ENCODE assay signal across 12 cellular contexts in genomic region chr5:176540476-176540899, GRCh38. TPM values are rescaled to one million over a fixed set of nuclear protein-coding genes. Genes with fewer than 3 reads are reported as not detected.
DNase-seq lines count a peak whose midpoint lies in the region; ATAC-seq and TF ChIP-seq lines count a peak whose summit lies in the region.
"Had no signal": no experiment of that assay in that cellular context is flagged by ENCODE, and none has a peak within 500 bp of the region (broad histone marks: within the 10 kb centered on the region; RNA-seq: fewer than 3 reads in every experiment).

No MANE protein-coding gene starts in this region.

- peaks cover 70% of the 10 kb centered on the region for H3K4me1 ChIP-seq in BLaER1
- peaks cover 30% of the 10 kb centered on the region for H3K4me1 ChIP-seq in GM23338 (ENCODE audit: insufficient read depth)
- peaks cover 56% of the 10 kb centered on the region for H3K4me1 ChIP-seq in lower lobe of right lung

- intact Hi-C loops in lower lobe of right lung (cut with DNase I): no loop called here

- POLR2A ChIA-PET in activated CD4-positive, alpha-beta memory T cell treated with anti-CD3 and anti-CD28 coated beads, Interleukin-2, amount 10 ng/mL, durations not matched to agents 7 days and 5 days (lab: Charles Lee): interaction anchor here (1.0 to 5.0 kb wide), 5 partner anchors 8 to 179 kb away, joined by 3 to 145 read pairs (median 8); partner anchors contain the start of genes FAF2 and KIAA1191

- H3K4me3 Mint-ChIP-seq in GM23338: peak overlapping the region; percentile 42; the same call in 1 of the 3 replicates
- peak overlapping the region; percentile 95 for H3K4me3 Mint-ChIP-seq in activated CD4-positive, alpha-beta memory T cell treated with anti-CD3 and anti-CD28 coated beads, Interleukin-2, amount 10 ng/mL, durations not matched to agents 7 days and 5 days

- peaks cover 18% of the 10 kb centered on the region for H3K79me2 ChIP-seq in GM23338 (replicated peaks; ENCODE audit: insufficient read depth)

- no peak overlapping the region for H3K9ac ChIP-seq in BLaER1
- H3K9ac ChIP-seq: GM23248 had no signal

- peaks cover 49% of the 10 kb centered on the region for H3K4me1 Mint-ChIP-seq in GM23338
- peaks cover 60% of the 10 kb centered on the region for H3K4me1 Mint-ChIP-seq in activated CD4-positive, alpha-beta memory T cell treated with anti-CD3 and anti-CD28 coated beads, Interleukin-2, amount 10 ng/mL, durations not matched to agents 7 days and 5 days

- no peaks in the 10 kb centered on the region for H3K9me2 ChIP-seq in GM23338 (ENCODE audit: insufficient read depth)

- H3K4me2 ChIP-seq in BLaER1 (peak overlapping the region; percentile 100), GM23338 (peak overlapping the region; percentile 88; the same call in 1 of the 2 replicates)

- peaks cover 7% of the 10 kb centered on the region for H3K36me3 Mint-ChIP-seq in GM23338 (ENCODE audit: low read depth)
- peaks cover 15% of the 10 kb centered on the region for H3K36me3 Mint-ChIP-seq in activated CD4-positive, alpha-beta memory T cell treated with anti-CD3 and anti-CD28 coated beads, Interleukin-2, amount 10 ng/mL, durations not matched to agents 7 days and 5 days (ENCODE audit: low read depth)

- H3K27ac ChIP-seq in BLaER1 (peak overlapping the region; percentile 91), GM23338 (ENCODE audit: low read depth) (0 out of 2 replicates have a peak overlapping the region, but pooled peaks have one; percentile 92), lower lobe of right lung (peak overlapping the region; percentile 79)
- H3K27ac ChIP-seq: GM23248 had no signal

- H3K27ac Mint-ChIP-seq in GM23338: peak overlapping the region; percentile 6
- peak overlapping the region; percentile 99 for H3K27ac Mint-ChIP-seq in activated CD4-positive, alpha-beta memory T cell treated with anti-CD3 and anti-CD28 coated beads, Interleukin-2, amount 10 ng/mL, durations not matched to agents 7 days and 5 days

- CTCF ChIA-PET in activated CD4-positive, alpha-beta memory T cell treated with anti-CD3 and anti-CD28 coated beads, Interleukin-2, amount 10 ng/mL, durations not matched to agents 7 days and 5 days (lab: Charles Lee): no interaction called here

- TF ChIP-seq CTCF in GM23338 (conservative IDR thresholded peaks at IDR 0.05; ENCODE audit: low read depth in 2 of 2) (no peak), lower lobe of right lung (IDR thresholded peaks at IDR 0.05) (no peak)

- H3K4me3 ChIP-seq in BLaER1: no peak overlapping the region
- H3K4me3 ChIP-seq in GM23338: no peak overlapping the region
- H3K4me3 ChIP-seq in lower lobe of right lung: no peak overlapping the region
- H3K4me3 ChIP-seq: coronary artery, GM23248 had no signal

- H3F3A ChIP-seq in GM23338 (replicated peaks; ENCODE audit: low read depth): peaks cover 18% of the 10 kb centered on the region

- no peaks in the 10 kb centered on the region for H4K20me1 ChIP-seq in BLaER1
- H4K20me1 ChIP-seq in GM23338 (replicated peaks; ENCODE audit: insufficient read depth): no peaks in the 10 kb centered on the region

- H3K36me3 ChIP-seq in BLaER1 (no peaks in the 10 kb centered on the region), GM23338 (ENCODE audit: insufficient read depth) (no peaks in the 10 kb centered on the region), lower lobe of right lung (no peaks in the 10 kb centered on the region)

- ATAC-seq in GM23338 (no peak), lower lobe of right lung (no peak), GM19455 (IDR thresholded peaks at IDR 0.05; ENCODE audit: unreplicated experiment) (no peak), HG02870 (IDR thresholded peaks at IDR 0.05; ENCODE audit: unreplicated experiment) (no peak)

- H3K9me3 ChIP-seq in BLaER1: no peaks in the 10 kb centered on the region
- no peaks in the 10 kb centered on the region for H3K9me3 ChIP-seq in lower lobe of right lung

- peaks cover 2% of the 10 kb centered on the region; the same call in 1 of the 3 replicates for H3K9me3 Mint-ChIP-seq in GM23338
- H3K9me3 Mint-ChIP-seq in activated CD4-positive, alpha-beta memory T cell treated with anti-CD3 and anti-CD28 coated beads, Interleukin-2, amount 10 ng/mL, durations not matched to agents 7 days and 5 days: no peaks in the 10 kb centered on the region

- H2AFZ ChIP-seq in GM23338: no peak overlapping the region
- H2AFZ ChIP-seq: GM23248 had no signal

- peaks cover 32% of the 10 kb centered on the region for H3K27me3 Mint-ChIP-seq in GM23338 (ENCODE audit: insufficient read depth, low read depth, poor library complexity)
- H3K27me3 Mint-ChIP-seq in activated CD4-positive, alpha-beta memory T cell treated with anti-CD3 and anti-CD28 coated beads, Interleukin-2, amount 10 ng/mL, durations not matched to agents 7 days and 5 days: no peaks in the 10 kb centered on the region

- H3K27me3 ChIP-seq in BLaER1: no peaks in the 10 kb centered on the region
- no peaks in the 10 kb centered on the region for H3K27me3 ChIP-seq in GM23338 (ENCODE audit: insufficient read depth)
- no peaks in the 10 kb centered on the region for H3K27me3 ChIP-seq in lower lobe of right lung (ENCODE audit: low read depth)

- DNase-seq in GM23338 (ENCODE audit: low spot score): no peak
- DNase-seq in activated CD4-positive, alpha-beta memory T cell treated with anti-CD3 and anti-CD28 coated beads, Interleukin-2, amount 10 ng/mL, durations not matched to agents 7 days and 5 days: no peak
- no peak for DNase-seq in lower lobe of right lung
- no peak for DNase-seq in NCI-H1105 treated with DMSO at 0.1 percent for 48 hours (lab: John Stamatoyannopoulos, UW)
- no peak for DNase-seq in T-helper 9 cell
- DNase-seq: foreskin fibroblast, GM23248, NCI-H187 had no signal

TF ChIP-seq in GM23338, 12 proteins besides CTCF, POLR2A, EP300 and RAD21:
- TF ChIP-seq JUNB (IDR thresholded peaks at IDR 0.05; ENCODE audit: unreplicated experiment): no peak
- TF ChIP-seq ZNF114 (CRISPR knock-in tag; IDR thresholded peaks at IDR 0.05): no peak
- no peak for TF ChIP-seq STAT1 (IDR thresholded peaks at IDR 0.05; ENCODE audit: unreplicated experiment)
- TF ChIP-seq POLR2AphosphoS5 (IDR thresholded peaks at IDR 0.05; ENCODE audit: low read depth): no peak
- no peak for TF ChIP-seq CREB1 (CRISPR knock-in tag; IDR thresholded peaks at IDR 0.05; ENCODE audit: low read depth)
- TF ChIP-seq ZNF331 (CRISPR knock-in tag; IDR thresholded peaks at IDR 0.05; ENCODE audit: low read depth): no peak
- no peak for TF ChIP-seq NANOG (IDR thresholded peaks at IDR 0.05; ENCODE audit: borderline replicate concordance)
- no peak for TF ChIP-seq EZH2 (IDR thresholded peaks at IDR 0.05; ENCODE audit: low read depth, unreplicated experiment)
- no peak for TF ChIP-seq ETS1 (IDR thresholded peaks at IDR 0.05)
- TF ChIP-seq EZH2phosphoT487 (IDR thresholded peaks at IDR 0.05; ENCODE audit: unreplicated experiment): no peak

RNA-seq across cellular contexts. Expression of gene RNF44, which starts 3.3 kb away (rescaled TPM):
- total RNA-seq in GM23338 (2014; rRNA removed; shearing (Covaris generic)): 78.5 and 104 TPM in 2 replicates
- 56.7 and 59.3 TPM in 2 replicates for polyA plus RNA-seq in GM23338 (2016; fragmentation: Nextera tagmentation; extraction: Ambion mirVana)
- total RNA-seq in activated CD4-positive, alpha-beta memory T cell treated with anti-CD3 and anti-CD28 coated beads, Interleukin-2, amount 10 ng/mL, durations not matched to agents 7 days and 5 days: 100 to 1,000 TPM; 142 to 143 TPM
- total RNA-seq in lower lobe of right lung: 55.1 TPM

RNA-seq across cellular contexts. Expression of gene CDHR2, which starts 8.7 kb away (rescaled TPM):
- total RNA-seq in GM23338 (2014; rRNA removed; shearing (Covaris generic)): not detected in 2 replicates
- polyA plus RNA-seq in GM23338 (2016; fragmentation: Nextera tagmentation; extraction: Ambion mirVana): 0.17 TPM in 1 of 2 replicates, not detected in the other
- 1 to 10 TPM; 1.6 to 2.3 TPM for total RNA-seq in activated CD4-positive, alpha-beta memory T cell treated with anti-CD3 and anti-CD28 coated beads, Interleukin-2, amount 10 ng/mL, durations not matched to agents 7 days and 5 days
- total RNA-seq in lower lobe of right lung: 0.62 TPM
- total RNA-seq: GM23248 had no signal
- polyA plus RNA-seq: GM23248 had no signal
